In genomic region chr5:157006262-157006661, GRCh38 we compare ENCODE assay signal across 43 cellular contexts. TPM values are rescaled to one million over a fixed set of nuclear protein-coding genes. Genes with fewer than 3 reads are reported as not detected.
"Had no signal": no experiment of that assay in that cellular context is flagged by ENCODE, and none has a peak within 500 bp of the region (broad histone marks: within the 10 kb centered on the region; RNA-seq: fewer than 3 reads in every experiment).

No MANE protein-coding gene starts in this region.

- H3K9me3 Mint-ChIP-seq: activated T-helper 17 cell treated with anti-CD3 and anti-CD28 coated beads, Interleukin-2, amount 50 U/mL, for 72 hours had no signal

- H3K4me3 ChIP-seq: adrenal gland, ascending aorta, body of pancreas, breast epithelium, cardiac muscle cell had no signal

- H3K27ac ChIP-seq: adrenal gland, ascending aorta, body of pancreas, brain microvascular endothelial cell, breast epithelium, cardiac muscle cell had no signal

- H3K27ac Mint-ChIP-seq: activated naive CD4-positive, alpha-beta T cell treated with anti-CD3 and anti-CD28 coated beads for 36 hours; activated naive CD4-positive, alpha-beta T cell treated with anti-CD3 and anti-CD28 coated beads, Interleukin-2, amount 10 ng/mL, durations not matched to agents 7 days and 5 days; activated naive CD4-positive, alpha-beta T cell treated with anti-CD3 and anti-CD28 coated beads, Interleukin-2, amount 50 U/mL, for 24 hours; activated naive CD4-positive, alpha-beta T cell treated with anti-CD3 and anti-CD28 coated beads, Interleukin-2, amount 50 U/mL, for 72 hours; activated naive CD8-positive, alpha-beta T cell; activated naive CD8-positive, alpha-beta T cell treated with anti-CD3 and anti-CD28 coated beads for 36 hours; activated naive CD8-positive, alpha-beta T cell treated with anti-CD3 and anti-CD28 coated beads, Interleukin-2, amount 10 ng/mL, durations not matched to agents 7 days and 5 days; activated naive CD8-positive, alpha-beta T cell treated with anti-CD3 and anti-CD28 coated beads, Interleukin-2, amount 50 U/mL, for 24 hours; activated T-cell treated with anti-CD3 and anti-CD28 coated beads, Interleukin-2, amount 50 U/mL, for 24 hours; activated T-cell treated with anti-CD3 and anti-CD28 coated beads, Interleukin-2, amount 50 U/mL, for 72 hours; activated T-helper 17 cell treated with anti-CD3 and anti-CD28 coated beads, Interleukin-2, amount 50 U/mL, for 72 hours; activated T-helper 2 cell treated with anti-CD3 and anti-CD28 coated beads, Interferon-gamma antibody, Interleukin-2, Interleukin-4, amounts not matched to agents 10 μg/mL and 5 μg/mL and 100 μg/mL, durations not matched to agents 14 hours and 24 hours and 36 hours; brain had no signal

- H3K36me3 Mint-ChIP-seq: brain had no signal

- ATAC-seq: activated naive CD4-positive, alpha-beta T cell treated with anti-CD3 and anti-CD28 coated beads, Interleukin-2, amount 50 U/mL, for 72 hours; activated naive CD8-positive, alpha-beta T cell treated with anti-CD3 and anti-CD28 coated beads, Interleukin-2, amount 50 U/mL, for 24 hours; activated T-cell treated with anti-CD3 and anti-CD28 coated beads, Interleukin-2, amount 50 U/mL, for 4 hours; activated T-cell treated with anti-CD3 and anti-CD28 coated beads, Interleukin-2, amount 50 U/mL, for 72 hours; activated T-helper 17 cell treated with anti-CD3 and anti-CD28 coated beads, Interleukin-2, amount 50 U/mL, for 72 hours; body of pancreas had no signal

- H3K27me3 ChIP-seq: adrenal gland, ascending aorta, body of pancreas, brain microvascular endothelial cell, breast epithelium, cardiac muscle cell had no signal

- H3K27me3 Mint-ChIP-seq: activated naive CD4-positive, alpha-beta T cell treated with anti-CD3 and anti-CD28 coated beads, Interleukin-2, amount 10 ng/mL, durations not matched to agents 7 days and 5 days; activated naive CD4-positive, alpha-beta T cell treated with anti-CD3 and anti-CD28 coated beads, Interleukin-2, amount 50 U/mL, for 24 hours; activated naive CD8-positive, alpha-beta T cell; activated naive CD8-positive, alpha-beta T cell treated with anti-CD3 and anti-CD28 coated beads for 36 hours; activated naive CD8-positive, alpha-beta T cell treated with anti-CD3 and anti-CD28 coated beads, Interleukin-2, amount 10 ng/mL, durations not matched to agents 7 days and 5 days; activated naive CD8-positive, alpha-beta T cell treated with anti-CD3 and anti-CD28 coated beads, Interleukin-2, amount 50 U/mL, for 24 hours; activated T-cell treated with anti-CD3 and anti-CD28 coated beads, Interleukin-2, amount 50 U/mL, for 24 hours had no signal

- H3K4me1 ChIP-seq: adrenal gland, ascending aorta, body of pancreas, breast epithelium had no signal

- DNase-seq: activated effector memory CD4-positive, alpha-beta T cell treated with anti-CD3 and anti-CD28 coated beads, Interleukin-2, amount 50 U/mL, for 16 hours; activated effector memory CD4-positive, alpha-beta T cell treated with Interleukin-2 at 50 U/mL for 16 hours; activated gamma-delta T cell; activated gamma-delta T cell treated with Interleukin-2 at 50 U/mL for 16 hours; activated naive CD4-positive, alpha-beta T cell; activated naive CD4-positive, alpha-beta T cell treated with anti-CD3 and anti-CD28 coated beads for 36 hours; activated naive CD4-positive, alpha-beta T cell treated with anti-CD3 and anti-CD28 coated beads, Interleukin-2, amount 10 ng/mL, durations not matched to agents 7 days and 5 days; activated naive CD4-positive, alpha-beta T cell treated with anti-CD3 and anti-CD28 coated beads, Interleukin-2, amount 50 U/mL, for 16 hours; activated naive CD4-positive, alpha-beta T cell treated with Interleukin-2 at 50 U/mL for 16 hours; activated naive CD8-positive, alpha-beta T cell treated with anti-CD3 and anti-CD28 coated beads for 36 hours; activated naive CD8-positive, alpha-beta T cell treated with anti-CD3 and anti-CD28 coated beads, Interleukin-2, amount 10 ng/mL, durations not matched to agents 7 days and 5 days; activated naive CD8-positive, alpha-beta T cell treated with anti-CD3 and anti-CD28 coated beads, Interleukin-2, amount 50 U/mL, for 24 hours; activated T-cell treated with anti-CD3 and anti-CD28 coated beads, Interleukin-2, amount 50 U/mL, for 1 hour; activated T-cell treated with anti-CD3 and anti-CD28 coated beads, Interleukin-2, amount 50 U/mL, for 24 hours; activated T-cell treated with anti-CD3 and anti-CD28 coated beads, Interleukin-2, amount 50 U/mL, for 4 hours; activated T-cell treated with anti-CD3 and anti-CD28 coated beads, Interleukin-2, amount 50 U/mL, for 48 hours; activated T-cell treated with anti-CD3 and anti-CD28 coated beads, Interleukin-2, amount 50 U/mL, for 72 hours; adrenal gland; amniotic stem cell; amygdala; anterior cingulate cortex; aorta; body of pancreas; brain microvascular endothelial cell; caudate nucleus; central memory CD4-positive, alpha-beta T cell; cerebellar nuclear complex had no signal

- H3K9me3 ChIP-seq: adrenal gland, ascending aorta, body of pancreas had no signal

- H3K4me3 Mint-ChIP-seq: activated naive CD4-positive, alpha-beta T cell treated with anti-CD3 and anti-CD28 coated beads for 36 hours; activated naive CD4-positive, alpha-beta T cell treated with anti-CD3 and anti-CD28 coated beads, Interleukin-2, amount 10 ng/mL, durations not matched to agents 7 days and 5 days; activated naive CD4-positive, alpha-beta T cell treated with anti-CD3 and anti-CD28 coated beads, Interleukin-2, amount 50 U/mL, for 24 hours; activated naive CD8-positive, alpha-beta T cell; activated naive CD8-positive, alpha-beta T cell treated with anti-CD3 and anti-CD28 coated beads for 36 hours; activated naive CD8-positive, alpha-beta T cell treated with anti-CD3 and anti-CD28 coated beads, Interleukin-2, amount 10 ng/mL, durations not matched to agents 7 days and 5 days; activated naive CD8-positive, alpha-beta T cell treated with anti-CD3 and anti-CD28 coated beads, Interleukin-2, amount 50 U/mL, for 24 hours; activated T-cell treated with anti-CD3 and anti-CD28 coated beads, Interleukin-2, amount 50 U/mL, for 24 hours; activated T-cell treated with anti-CD3 and anti-CD28 coated beads, Interleukin-2, amount 50 U/mL, for 4 hours; activated T-helper 1 cell treated with anti-CD3 and anti-CD28 coated beads, Interleukin-12 subunit alpha, Interleukin-12 subunit beta, Interleukin-2, Interleukin-4 antibody, amounts not matched to agents 30 ng/mL and 10 ng/mL and 1 ng/mL, durations not matched to agents 14 hours and 24 hours and 36 hours; activated T-helper 17 cell treated with anti-CD3 and anti-CD28 coated beads, Interleukin-2, amount 50 U/mL, for 72 hours; brain; central memory CD8-positive, alpha-beta T cell had no signal

- FAIRE-seq: astrocyte, bronchial epithelial cell had no signal

- H3K4me1 Mint-ChIP-seq: activated naive CD4-positive, alpha-beta T cell treated with anti-CD3 and anti-CD28 coated beads, Interleukin-2, amount 50 U/mL, for 24 hours; brain; central memory CD8-positive, alpha-beta T cell had no signal

- H3K36me3 ChIP-seq: adrenal gland, ascending aorta, brain microvascular endothelial cell, breast epithelium, cardiac muscle cell had no signal

RNA-seq across cellular contexts. Expression of gene TIMD4, which starts 43.2 kb away (rescaled TPM):
- total RNA-seq: astrocyte, body of pancreas, bronchial epithelial cell, cardiac septum, chondrocyte had no signal
- polyA plus RNA-seq: aorta, cardiac muscle cell had no signal

RNA-seq across cellular contexts. Expression of gene HAVCR1, which starts 52.7 kb away (rescaled TPM):
- total RNA-seq: activated T-cell treated with anti-CD3 and anti-CD28 coated beads, Interleukin-2, amount 50 U/mL, for 4 hours; adrenal gland; ascending aorta; body of pancreas; bronchial epithelial cell; cardiac muscle cell had no signal
- polyA plus RNA-seq: adipose tissue, aorta, cardiac muscle cell had no signal
